13 cellular contexts compared by ENCODE assay signal in the genomic region with DNA sequence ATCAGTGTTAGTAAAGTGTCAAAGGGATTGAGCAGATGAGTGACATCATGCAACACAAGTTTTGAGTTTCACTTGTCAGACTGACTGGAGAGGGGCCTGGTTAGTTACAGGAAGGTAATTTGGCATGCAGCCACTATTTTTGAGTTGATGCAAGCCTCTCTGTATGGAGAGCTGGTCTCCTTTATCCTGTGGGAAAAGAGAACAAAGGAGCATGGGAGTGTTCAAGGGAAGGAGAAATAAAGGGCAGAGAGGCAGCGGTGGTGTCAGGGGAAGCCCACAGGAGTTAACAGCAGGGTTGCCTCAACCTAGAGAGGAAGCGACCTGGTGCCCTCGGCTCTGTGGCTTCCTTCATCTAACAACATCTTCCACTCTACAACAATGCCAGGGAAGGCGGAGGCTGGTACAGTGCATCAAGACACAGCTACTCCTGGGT. TPM values are rescaled to one million over a fixed set of nuclear protein-coding genes. Genes with fewer than 3 reads are reported as not detected.
A peak's percentile ranks its signal among the peaks of the same experiment; 100 is the strongest.
DNase-seq lines count a peak whose midpoint lies in the region; ATAC-seq and TF ChIP-seq lines count a peak whose summit lies in the region.
"Had no signal": no experiment of that assay in that cellular context is flagged by ENCODE, and none has a peak within 500 bp of the region (broad histone marks: within the 10 kb centered on the region; RNA-seq: fewer than 3 reads in every experiment).

No MANE protein-coding gene starts in this region.

- H3K4me3 Mint-ChIP-seq in activated T-helper 1 cell treated with anti-CD3 and anti-CD28 coated beads, Interleukin-12 subunit alpha, Interleukin-12 subunit beta, Interleukin-2, Interleukin-4 antibody, amounts not matched to agents 30 ng/mL and 10 ng/mL and 1 ng/mL, durations not matched to agents 14 hours and 24 hours and 36 hours: peak overlapping the region; percentile 95
- no peak overlapping the region for H3K4me3 Mint-ChIP-seq in neural progenitor cell

- H3K27me3 ChIP-seq in neural progenitor cell: no peaks in the 10 kb centered on the region
- no peaks in the 10 kb centered on the region for H3K27me3 ChIP-seq in right cardiac atrium (ENCODE audit: control insufficient read depth, insufficient read depth)

- peak overlapping the region; percentile 99 for H3K27ac Mint-ChIP-seq in activated T-helper 1 cell treated with anti-CD3 and anti-CD28 coated beads, Interleukin-12 subunit alpha, Interleukin-12 subunit beta, Interleukin-2, Interleukin-4 antibody, amounts not matched to agents 30 ng/mL and 10 ng/mL and 1 ng/mL, durations not matched to agents 14 hours and 24 hours and 36 hours
- no peak overlapping the region for H3K27ac Mint-ChIP-seq in neural progenitor cell

- H3K4me1 Mint-ChIP-seq in activated T-helper 1 cell treated with anti-CD3 and anti-CD28 coated beads, Interleukin-12 subunit alpha, Interleukin-12 subunit beta, Interleukin-2, Interleukin-4 antibody, amounts not matched to agents 30 ng/mL and 10 ng/mL and 1 ng/mL, durations not matched to agents 14 hours and 24 hours and 36 hours (ENCODE audit: low read depth): peaks cover 78% of the 10 kb centered on the region
- H3K4me1 Mint-ChIP-seq in neural progenitor cell: peaks cover 16% of the 10 kb centered on the region

- no peaks in the 10 kb centered on the region for H3K79me2 ChIP-seq in neural progenitor cell (ENCODE audit: low read depth)

- H3K36me3 Mint-ChIP-seq in activated T-helper 1 cell treated with anti-CD3 and anti-CD28 coated beads, Interleukin-12 subunit alpha, Interleukin-12 subunit beta, Interleukin-2, Interleukin-4 antibody, amounts not matched to agents 30 ng/mL and 10 ng/mL and 1 ng/mL, durations not matched to agents 14 hours and 24 hours and 36 hours (ENCODE audit: low read depth): peaks cover 65% of the 10 kb centered on the region
- H3K36me3 Mint-ChIP-seq in neural progenitor cell: no peaks in the 10 kb centered on the region

- H3K36me3 ChIP-seq in neural progenitor cell: no peaks in the 10 kb centered on the region

- no peak overlapping the region for H2AFZ ChIP-seq in neural progenitor cell (replicated peaks)

- no peak overlapping the region for H3K4me2 ChIP-seq in neural progenitor cell

- no peak overlapping the region for H3K9ac ChIP-seq in neural progenitor cell

- no peak overlapping the region for H3K4me3 ChIP-seq in Jurkat, Clone E6-1 (ENCODE audit: low read length)
- peak overlapping the region in 6 of 7 experiments; percentile 5 to 30 (median 10) for H3K4me3 ChIP-seq in skin epidermis
- H3K4me3 ChIP-seq in neural progenitor cell: no peak overlapping the region
- H3K4me3 ChIP-seq in right cardiac atrium (ENCODE audit: low read length): no peak overlapping the region
- H3K4me3 ChIP-seq: lung had no signal

- H4K20me1 ChIP-seq in neural progenitor cell (ENCODE audit: low read depth): no peaks in the 10 kb centered on the region

- 70% methylated on average over 4 of the region's 4 CpGs for WGBS in right cardiac atrium

- no peak for TF ChIP-seq CTCF in neural progenitor cell (IDR thresholded peaks at IDR 0.05)

- intact Hi-C loops in activated T-helper 1 cell treated with anti-CD3 and anti-CD28 coated beads, Interleukin-12 subunit alpha, Interleukin-12 subunit beta, Interleukin-2, Interleukin-4 antibody, amounts not matched to agents 30 ng/mL and 10 ng/mL and 1 ng/mL, durations not matched to agents 14 hours and 24 hours and 36 hours (cut with micrococcal nuclease): loop anchor here (10.0 kb wide), 1 partner anchor 1235 kb away; the partner anchor contains the start of gene FAM117B
- intact Hi-C loops in right cardiac atrium (cut with DNase I): no loop called here

- H3K27me3 Mint-ChIP-seq in activated T-helper 1 cell treated with anti-CD3 and anti-CD28 coated beads, Interleukin-12 subunit alpha, Interleukin-12 subunit beta, Interleukin-2, Interleukin-4 antibody, amounts not matched to agents 30 ng/mL and 10 ng/mL and 1 ng/mL, durations not matched to agents 14 hours and 24 hours and 36 hours (ENCODE audit: insufficient read depth): no peaks in the 10 kb centered on the region
- H3K27me3 Mint-ChIP-seq in neural progenitor cell (ENCODE audit: insufficient read depth, low read depth): peaks cover 5% of the 10 kb centered on the region

- ATAC-seq in right cardiac atrium: no peak

- H3F3A ChIP-seq in neural progenitor cell (ENCODE audit: low read depth): no peaks in the 10 kb centered on the region

- no peaks in the 10 kb centered on the region for H3K9me3 ChIP-seq in neural progenitor cell (ENCODE audit: low read depth)
- H3K9me3 ChIP-seq in right cardiac atrium (ENCODE audit: control insufficient read depth, low read length): no peaks in the 10 kb centered on the region

- DNase-seq in Jurkat, Clone E6-1 (ENCODE audit: low read depth, low spot score): peak; percentile 17
- peak in 4 of 5 donors; percentile 19 to 81 (median 45) for DNase-seq in T-helper 1 cell
- DNase-seq in activated T-helper 1 cell treated with anti-CD3 and anti-CD28 coated beads, Interleukin-12 subunit alpha, Interleukin-12 subunit beta, Interleukin-2, Interleukin-4 antibody, amounts not matched to agents 30 ng/mL and 10 ng/mL and 1 ng/mL, durations not matched to agents 14 hours and 24 hours and 36 hours (ENCODE audit: low spot score): peak; percentile 43
- no peak for DNase-seq in NCI-H1436 (lab: John Stamatoyannopoulos, UW)
- no peak for DNase-seq in neural progenitor cell (ENCODE audit: low spot score)
- DNase-seq in NOMO-1 (lab: John Stamatoyannopoulos, UW; ENCODE audit: unreplicated experiment in 2 of 2): no peak
- DNase-seq in right cardiac atrium: no peak
- DNase-seq: effector CD8-positive, alpha-beta T cell; NCI-H2227 treated with DMSO at 0.1 percent for 48 hours had no signal

- no peaks in the 10 kb centered on the region for H3K4me1 ChIP-seq in neural progenitor cell
- no peaks in the 10 kb centered on the region for H3K4me1 ChIP-seq in right cardiac atrium (ENCODE audit: control insufficient read depth, insufficient read depth, low read length)

- H3K27ac ChIP-seq in skin epidermis: peak overlapping the region in 12 of 21 experiments; percentile 37 to 86 (median 61)
- H3K27ac ChIP-seq in neural progenitor cell: no peak overlapping the region
- no peak overlapping the region for H3K27ac ChIP-seq in right cardiac atrium (ENCODE audit: low read length)

- peaks cover under 1% of the 10 kb centered on the region for H3K9me3 Mint-ChIP-seq in activated T-helper 1 cell treated with anti-CD3 and anti-CD28 coated beads, Interleukin-12 subunit alpha, Interleukin-12 subunit beta, Interleukin-2, Interleukin-4 antibody, amounts not matched to agents 30 ng/mL and 10 ng/mL and 1 ng/mL, durations not matched to agents 14 hours and 24 hours and 36 hours
- no peaks in the 10 kb centered on the region for H3K9me3 Mint-ChIP-seq in neural progenitor cell

RNA-seq across cellular contexts. Expression of gene CTLA4, which starts 2.1 kb away (rescaled TPM):
- polyA plus RNA-seq in Jurkat, Clone E6-1 (2012; ENCODE audit: insufficient read depth, insufficient read length): not detected
- total RNA-seq in activated T-helper 1 cell treated with anti-CD3 and anti-CD28 coated beads, Interleukin-12 subunit alpha, Interleukin-12 subunit beta, Interleukin-2, Interleukin-4 antibody, amounts not matched to agents 30 ng/mL and 10 ng/mL and 1 ng/mL, durations not matched to agents 14 hours and 24 hours and 36 hours: 118 and 124 TPM in 2 replicates
- total RNA-seq in neural progenitor cell (ENCODE audit: low replicate concordance): not detected in 2 replicates
- not detected for total RNA-seq in right cardiac atrium
- 0.07 TPM for polyA plus RNA-seq in right cardiac atrium
- total RNA-seq: HT-29, posterior vena cava had no signal

Comparison
In these comparisons a context has a peak if more than half of its experiments do, and no peak if none do; other contexts are left out.
1. DNase-seq: peak in Jurkat, Clone E6-1 (single experiment), T-helper 1 cell (4 of 5) and activated T-helper 1 cell treated with anti-CD3 and anti-CD28 coated beads, Interleukin-12 subunit alpha, Interleukin-12 subunit beta, Interleukin-2, Interleukin-4 antibody, amounts not matched to agents 30 ng/mL and 10 ng/mL and 1 ng/mL, durations not matched to agents 14 hours and 24 hours and 36 hours (single experiment); none in NCI-H1436 (single experiment), neural progenitor cell (single experiment), NOMO-1 (0 of 2) and right cardiac atrium (0 of 3).
2. H3K4me3 ChIP-seq: peak in skin epidermis (6 of 7); none in Jurkat, Clone E6-1 (single experiment), neural progenitor cell (single experiment) and right cardiac atrium (single experiment).
3. H3K27ac ChIP-seq: peak in skin epidermis (12 of 21); none in neural progenitor cell (single experiment) and right cardiac atrium (single experiment).
4. RNA of gene CTLA4, which starts 2.1 kb away (total RNA-seq): 118 to 124 TPM in activated T-helper 1 cell treated with anti-CD3 and anti-CD28 coated beads, Interleukin-12 subunit alpha, Interleukin-12 subunit beta, Interleukin-2, Interleukin-4 antibody, amounts not matched to agents 30 ng/mL and 10 ng/mL and 1 ng/mL, durations not matched to agents 14 hours and 24 hours and 36 hours; not detected in right cardiac atrium and not detected in neural progenitor cell; every median in the first group is over 100 times any median in the second.